Comparison of ENCODE assay signal across 8 cellular contexts in genomic region chr7:141014523-141015395, GRCh38. TPM values are rescaled to one million over a fixed set of nuclear protein-coding genes. Genes with fewer than 3 reads are reported as not detected.
DNase-seq lines count a peak whose midpoint lies in the region; ATAC-seq and TF ChIP-seq lines count a peak whose summit lies in the region.

TSS of gene MRPS33 (minus strand) at chr7:141014952. CDS start at chr7:141010633, 4,319 bp downstream.

- H3K9ac ChIP-seq in OCI-LY1 (ENCODE audit: low read length): peak within 1 kb of the TSS; percentile 78

- peaks cover 4% of the 10 kb centered on the region; the same call in 1 of the 2 replicates for H3K27me3 ChIP-seq in OCI-LY1 (ENCODE audit: insufficient read depth, low read length)

- peak within 1 kb of the TSS; percentile 82 for H3K4me3 ChIP-seq in OCI-LY1 (ENCODE audit: low read depth, low read length, poor library complexity, severe bottlenecking)

- no peaks in the 10 kb centered on the region for H4K20me1 ChIP-seq in OCI-LY1 (ENCODE audit: insufficient read depth, low read length)

- H3K27ac ChIP-seq in OCI-LY1 (ENCODE audit: low read depth, low read length, poor library complexity, severe bottlenecking): peak within 1 kb of the TSS; percentile 71

- peak within 1 kb of the TSS; percentile 96 for H3K4me3 Mint-ChIP-seq in endothelial cell (ENCODE audit: unreplicated experiment)
- peak within 1 kb of the TSS; percentile 95 for H3K4me3 Mint-ChIP-seq in mesothelial cell of epicardium

- H3K9me3 ChIP-seq in OCI-LY1 (ENCODE audit: low read length): peaks cover 4% of the 10 kb centered on the region; the same call in 1 of the 2 replicates

- H3K4me1 Mint-ChIP-seq in endothelial cell (ENCODE audit: unreplicated experiment) (peaks cover 25% of the 10 kb centered on the region), mesothelial cell of epicardium (peaks cover 14% of the 10 kb centered on the region)

- H3K36me3 ChIP-seq in OCI-LY1 (ENCODE audit: insufficient read depth, low read length): peaks cover 14% of the 10 kb centered on the region

- peak within 1 kb of the TSS; percentile 73 for H2AFZ ChIP-seq in OCI-LY1 (ENCODE audit: low read length)

- H3K27ac Mint-ChIP-seq in endothelial cell (ENCODE audit: unreplicated experiment): peak within 1 kb of the TSS; percentile 97
- peak within 1 kb of the TSS; percentile 99 for H3K27ac Mint-ChIP-seq in mesothelial cell of epicardium

- H3K36me3 Mint-ChIP-seq in endothelial cell (ENCODE audit: low read depth, unreplicated experiment) (no peaks in the 10 kb centered on the region), mesothelial cell of epicardium (peaks cover 5% of the 10 kb centered on the region)

- peak within 1 kb of the TSS; percentile 91 for H3K4me2 ChIP-seq in OCI-LY1 (ENCODE audit: low read length)

- H3K27me3 Mint-ChIP-seq in endothelial cell (ENCODE audit: unreplicated experiment) (peaks cover 6% of the 10 kb centered on the region), mesothelial cell of epicardium (ENCODE audit: low read depth) (peaks cover 28% of the 10 kb centered on the region)

- H3K4me1 ChIP-seq in OCI-LY1 (ENCODE audit: insufficient read depth, low read length, severe bottlenecking): peaks cover 27% of the 10 kb centered on the region

- peak; percentile 98 for DNase-seq in DMS 273 treated with DMSO at 0.1 percent for 48 hours (lab: John Stamatoyannopoulos, UW)
- peak; percentile 88 for DNase-seq in HuH-7 (ENCODE audit: low spot score)
- peak; percentile 94 for DNase-seq in activated CD8-positive, alpha-beta memory T cell treated with anti-CD3 and anti-CD28 coated beads, Interleukin-2, amount 50 U/mL, for 4 hours
- DNase-seq in endothelial cell (ENCODE audit: low spot score): peak; percentile 94
- peak; percentile 85 to 91 for DNase-seq in mesothelial cell of epicardium (ENCODE audit: low spot score in 2 of 2, unreplicated experiment in 2 of 2)
- peak; percentile 92 to 93 for DNase-seq in stimulated activated CD8-positive, alpha-beta memory T cell treated with anti-CD3 and anti-CD28 coated beads, Interleukin-15, amount 100 ng/mL, for 48 hours (ENCODE audit: low read depth in 2 of 2)

- H3K79me2 ChIP-seq in OCI-LY1 (ENCODE audit: insufficient read depth, low read length): peaks cover 8% of the 10 kb centered on the region; the same call in 1 of the 2 replicates

- ATAC-seq in GM21515 (IDR thresholded peaks at IDR 0.05; ENCODE audit: unreplicated experiment): peak; percentile 99

- H3K9me3 Mint-ChIP-seq in endothelial cell (ENCODE audit: unreplicated experiment) (no peaks in the 10 kb centered on the region), mesothelial cell of epicardium (peaks cover 7% of the 10 kb centered on the region)

- H3F3A ChIP-seq in OCI-LY1 (ENCODE audit: insufficient read depth, low read length): no peaks in the 10 kb centered on the region

- TF ChIP-seq CTCF in OCI-LY1 (IDR thresholded peaks at IDR 0.05; ENCODE audit: low read length) (peak; percentile 98), endothelial cell (IDR thresholded peaks at IDR 0.05; ENCODE audit: unreplicated experiment) (no peak), mesothelial cell of epicardium (IDR thresholded peaks at IDR 0.05; ENCODE audit: unreplicated experiment) (no peak)

- H3K9me2 ChIP-seq in OCI-LY1 (ENCODE audit: low read depth, low read length): no peaks in the 10 kb centered on the region

RNA-seq across cellular contexts. Expression of gene MRPS33, which starts in this region (rescaled TPM):
- total RNA-seq in endothelial cell (ENCODE audit: unreplicated experiment) (32.2 TPM), mesothelial cell of epicardium (41.5 to 42.2 TPM (median 41.6 TPM) in 3 replicates)

Comparison
In these comparisons a context has a peak if more than half of its experiments do, and no peak if none do; other contexts are left out.
1. Peak in every context shown above with its lines: DNase-seq, ATAC-seq, H3K4me3 ChIP-seq and H3K27ac ChIP-seq.